1 cellular context compared by ENCODE assay signal in the genomic region with DNA sequence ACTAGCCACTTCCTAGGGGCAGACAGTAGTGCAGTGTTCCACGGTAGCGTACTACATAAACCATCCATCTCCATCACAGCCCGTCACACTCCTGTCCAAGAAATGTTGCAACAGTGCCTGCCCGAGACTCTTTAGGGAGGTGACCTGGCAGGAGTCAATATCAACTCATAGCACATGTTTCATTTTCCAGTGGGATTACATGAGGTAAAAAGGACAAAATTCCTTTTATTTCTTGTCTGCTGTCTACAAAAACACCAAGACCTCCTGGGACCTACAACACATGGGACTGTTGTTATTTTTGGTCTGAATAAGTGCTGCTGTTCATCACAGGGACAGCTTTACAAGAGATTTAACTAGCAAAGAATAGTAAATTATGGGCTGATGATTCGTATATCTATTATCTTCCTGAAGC.
A peak's percentile ranks its signal among the peaks of the same experiment; 100 is the strongest.
TF ChIP-seq lines count a peak whose summit lies in the region.

No MANE protein-coding gene starts in this region.

TF ChIP-seq in IMR-90, 13 proteins besides CTCF, POLR2A, EP300 and RAD21 (continued from another document):
- TF ChIP-seq, protein P1, sequence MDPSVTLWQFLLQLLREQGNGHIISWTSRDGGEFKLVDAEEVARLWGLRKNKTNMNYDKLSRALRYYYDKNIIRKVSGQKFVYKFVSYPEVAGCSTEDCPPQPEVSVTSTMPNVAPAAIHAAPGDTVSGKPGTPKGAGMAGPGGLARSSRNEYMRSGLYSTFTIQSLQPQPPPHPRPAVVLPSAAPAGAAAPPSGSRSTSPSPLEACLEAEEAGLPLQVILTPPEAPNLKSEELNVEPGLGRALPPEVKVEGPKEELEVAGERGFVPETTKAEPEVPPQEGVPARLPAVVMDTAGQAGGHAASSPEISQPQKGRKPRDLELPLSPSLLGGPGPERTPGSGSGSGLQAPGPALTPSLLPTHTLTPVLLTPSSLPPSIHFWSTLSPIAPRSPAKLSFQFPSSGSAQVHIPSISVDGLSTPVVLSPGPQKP (IDR thresholded peaks at IDR 0.05; ENCODE audit: borderline replicate concordance, low read depth, low read length), result no peak
- peak; percentile 40 for TF ChIP-seq CEBPB (IDR thresholded peaks at IDR 0.05; ENCODE audit: low read depth, low read length)
- no peak for TF ChIP-seq MAFK (IDR thresholded peaks at IDR 0.05; ENCODE audit: low read depth, low read length)
